In genomic region chr17:46259845-46260661, GRCh38 we compare ENCODE assay signal across 8 cellular contexts. TPM values are rescaled to one million over a fixed set of nuclear protein-coding genes. Genes with fewer than 3 reads are reported as not detected.
DNase-seq lines count a peak whose midpoint lies in the region; ATAC-seq, FAIRE-seq and TF ChIP-seq lines count a peak whose summit lies in the region.
"Not testable (repeated sequence)": the region's sequence is repeated elsewhere in the genome, so short reads cannot be mapped to it uniquely, and the experiment has no call there.

No MANE protein-coding gene starts in this region.

- H3K36me3 Mint-ChIP-seq in T-cell; activated naive CD8-positive, alpha-beta T cell treated with anti-CD3 and anti-CD28 coated beads, Interleukin-2, amount 50 U/mL, for 24 hours (ENCODE audit: low read depth): not testable (repeated sequence)

- TF ChIP-seq EP300 in esophagus muscularis mucosa (IDR thresholded peaks at IDR 0.05), result not testable (repeated sequence)

- intact Hi-C loops in esophagus muscularis mucosa (cut with DNase I); pancreas (cut with DNase I); upper lobe of right lung (cut with DNase I): not testable (repeated sequence)
- intact Hi-C loops in left colon (cut with DNase I, micrococcal nuclease), result loop anchor here in 1 of 2 donors (5.0 kb wide), 1 partner anchor 673 kb away; no protein-coding TSS in a partner anchor

- not testable (repeated sequence) for H3K9me3 ChIP-seq in ES-I3 (ENCODE audit: control insufficient read depth, insufficient read depth, low read length); esophagus muscularis mucosa; pancreas; upper lobe of right lung

- WGBS in esophagus muscularis mucosa, result 22% methylated on average over 7 of the region's 62 CpGs
- whole genome bisulfite sequencing in pancreas, 2 donors, result 2 to 3% methylated on average over 32 to 36 of the region's 62 CpGs

- H3K9me3 Mint-ChIP-seq in T-cell; activated naive CD8-positive, alpha-beta T cell treated with anti-CD3 and anti-CD28 coated beads, Interleukin-2, amount 50 U/mL, for 24 hours: not testable (repeated sequence)

- TF ChIP-seq CTCF in LNCaP clone FGC (IDR thresholded peaks at IDR 0.05; ENCODE audit: control insufficient read depth, extremely low read depth, insufficient read depth), result peak; percentile 53
- TF ChIP-seq CTCF in esophagus muscularis mucosa (IDR thresholded peaks at IDR 0.05), result peak; percentile 16 to 23 (median 22)
- TF ChIP-seq CTCF in pancreas (IDR thresholded peaks at IDR 0.05), result peak in 1 of 4 donors; percentile 9
- not testable (repeated sequence) for TF ChIP-seq CTCF in upper lobe of right lung (IDR thresholded peaks at IDR 0.05)

- H3K4me1 ChIP-seq in ES-I3 (ENCODE audit: insufficient read depth, low read length), result peaks cover 11% of the 10 kb centered on the region
- not testable (repeated sequence) for H3K4me1 ChIP-seq in esophagus muscularis mucosa, pancreas, upper lobe of right lung

- peaks cover 15 to 23% (median 19%) of the 10 kb centered on the region in 3 donors for H3K4me1 Mint-ChIP-seq in T-cell
- peaks cover 19% of the 10 kb centered on the region for H3K4me1 Mint-ChIP-seq in activated naive CD8-positive, alpha-beta T cell treated with anti-CD3 and anti-CD28 coated beads, Interleukin-2, amount 50 U/mL, for 24 hours

- not testable (repeated sequence) for H3K36me3 ChIP-seq in ES-I3 (ENCODE audit: insufficient read depth, low read length); esophagus muscularis mucosa; pancreas; upper lobe of right lung

- POLR2A ChIA-PET in T-cell (lab: Charles Lee), result interaction anchor here in 1 of 2 donors (0.7 kb wide), 1 partner anchor 674 kb away, joined by 15 read pairs; no protein-coding TSS in a partner anchor

- ATAC-seq in T-cell (replicated peaks in 1 of 4) (peak; percentile 56 to 75 (median 66)), left colon (peak; percentile 77), pancreas (peak; percentile 75 to 86 (median 80)), upper lobe of right lung (peak; percentile 92)
- peak; percentile 71 for ATAC-seq in activated naive CD8-positive, alpha-beta T cell treated with anti-CD3 and anti-CD28 coated beads, Interleukin-2, amount 50 U/mL, for 24 hours

- H3K27ac ChIP-seq in esophagus muscularis mucosa (replicated peaks in 1 of 4) (peak overlapping the region in 2 of 4 donors; percentile 38 to 44), pancreas (peak overlapping the region in 3 of 4 donors; percentile 46 to 53 (median 50))
- not testable (repeated sequence) for H3K27ac ChIP-seq in upper lobe of right lung

- not testable (repeated sequence) for H3K27ac Mint-ChIP-seq in T-cell; activated naive CD8-positive, alpha-beta T cell treated with anti-CD3 and anti-CD28 coated beads, Interleukin-2, amount 50 U/mL, for 24 hours

- not testable (repeated sequence) for DNase-seq in LNCaP clone FGC (ENCODE audit: low read depth); activated naive CD8-positive, alpha-beta T cell treated with anti-CD3 and anti-CD28 coated beads, Interleukin-2, amount 50 U/mL, for 24 hours; esophagus muscularis mucosa (ENCODE audit: extremely low spot score)
- DNase-seq in T-cell (peak in 1 of 34 experiments; percentile 20), left colon (peak in 1 of 2 donors; percentile 43), pancreas (peak in 5 of 6 donors; percentile 55 to 78 (median 58)), upper lobe of right lung (peak; percentile 72)

- not testable (repeated sequence) for TF ChIP-seq POLR2A in esophagus muscularis mucosa (IDR thresholded peaks at IDR 0.05; ENCODE audit: low read depth)

- CTCF ChIA-PET in T-cell (lab: Charles Lee), result interaction anchor here in 1 of 2 donors (0.6 kb wide), 1 partner anchor 509 kb away, joined by 3 read pairs; no protein-coding TSS in a partner anchor

- not testable (repeated sequence) for H3K4me3 ChIP-seq in LNCaP clone FGC (ENCODE audit: low read depth, low read length)
- H3K4me3 ChIP-seq in esophagus muscularis mucosa (peak overlapping the region; percentile 43 to 56 (median 47)), pancreas (peak overlapping the region in 3 of 4 donors; percentile 7 to 44 (median 41)), upper lobe of right lung (peak overlapping the region; percentile 27)

- H3K9ac ChIP-seq in ES-I3 (ENCODE audit: low read depth, low read length), result peak overlapping the region; percentile 60; the same call in 1 of the 2 replicates

- H3K4me3 Mint-ChIP-seq in T-cell, result peak overlapping the region; percentile 79 to 84 (median 83)
- peak overlapping the region; percentile 76 for H3K4me3 Mint-ChIP-seq in activated naive CD8-positive, alpha-beta T cell treated with anti-CD3 and anti-CD28 coated beads, Interleukin-2, amount 50 U/mL, for 24 hours

- not testable (repeated sequence) for H3K27me3 ChIP-seq in esophagus muscularis mucosa, pancreas, upper lobe of right lung

- not testable (repeated sequence) for H3K27me3 Mint-ChIP-seq in T-cell; activated naive CD8-positive, alpha-beta T cell treated with anti-CD3 and anti-CD28 coated beads, Interleukin-2, amount 50 U/mL, for 24 hours

- FAIRE-seq in pancreas (lab: Jason Lieb, UNC), result not testable (repeated sequence)

RNA-seq across cellular contexts. Expression of gene LRRC37A, which starts 34.9 kb away (rescaled TPM):
- total RNA-seq in T-cell (10 to 100 TPM in 1 of 5 donors, 1 to 10 TPM in 4; 1.9 to 26.9 (median 4.5) TPM), esophagus muscularis mucosa (1 to 10 TPM in 3 of 4 donors, under 1 TPM in 1; 0.83 to 4.2 (median 1.2) TPM), left colon (1 to 10 TPM; 4.1 to 6.4 TPM), pancreas (1 to 10 TPM in 4 of 6 donors, under 1 TPM in 2; 0.58 to 2.9 (median 1.6) TPM), upper lobe of right lung (1.9 TPM)
- 1 to 10 TPM; 1.1 to 1.6 TPM for polyA plus RNA-seq in pancreas
